ENCODE assay signal across 16 cellular contexts in the genomic region with DNA sequence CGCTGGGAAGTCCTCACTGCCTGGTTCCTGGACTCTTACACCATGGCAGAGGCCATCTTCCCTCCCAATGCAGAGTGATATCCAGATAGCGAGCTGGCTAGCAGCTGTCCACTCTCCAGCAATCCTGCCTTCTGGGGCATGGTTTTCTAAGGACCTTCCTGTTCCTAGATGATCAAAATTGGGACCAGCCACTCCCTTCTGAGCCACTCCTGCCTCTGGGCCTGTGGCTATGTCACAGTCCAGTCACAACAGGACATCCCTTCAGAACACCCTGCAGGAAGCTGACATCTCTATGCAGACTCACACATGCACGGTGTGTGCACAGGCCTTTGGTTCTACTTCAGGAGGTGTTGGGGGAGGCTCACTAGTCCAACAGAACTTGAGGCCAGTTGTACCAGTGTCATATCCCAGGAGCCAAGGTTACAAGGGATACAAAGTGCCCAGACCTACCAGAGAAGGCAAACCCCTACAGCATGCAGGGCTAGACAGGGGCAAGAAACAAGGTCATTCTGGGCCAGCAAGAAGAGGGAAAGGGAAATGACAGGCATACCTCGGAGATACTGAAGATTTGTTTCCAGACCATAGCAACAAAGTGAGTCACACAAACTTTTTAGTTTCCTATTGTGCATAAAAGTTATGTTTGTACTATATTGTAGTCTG. TPM values are rescaled to one million over a fixed set of nuclear protein-coding genes. Genes with fewer than 3 reads are reported as not detected.
A peak's percentile ranks its signal among the peaks of the same experiment; 100 is the strongest.
DNase-seq lines count a peak whose midpoint lies in the region; ATAC-seq and TF ChIP-seq lines count a peak whose summit lies in the region.
"Had no signal": no experiment of that assay in that cellular context is flagged by ENCODE, and none has a peak within 500 bp of the region (broad histone marks: within the 10 kb centered on the region; RNA-seq: fewer than 3 reads in every experiment).

No MANE protein-coding gene starts in this region.

- CTCF ChIA-PET in activated CD8-positive, alpha-beta T cell treated with anti-CD3 and anti-CD28 coated beads, Interleukin-2, amount 10 ng/mL, durations not matched to agents 7 days and 5 days (lab: Charles Lee), result no interaction called here

- H3K27me3 Mint-ChIP-seq in activated CD8-positive, alpha-beta T cell treated with anti-CD3 and anti-CD28 coated beads, Interleukin-2, amount 10 ng/mL, durations not matched to agents 7 days and 5 days (ENCODE audit: low read depth), result peaks cover 13% of the 10 kb centered on the region
- H3K27me3 Mint-ChIP-seq: activated naive CD4-positive, alpha-beta T cell treated with anti-CD3 and anti-CD28 coated beads, Interleukin-2, amount 50 U/mL, for 24 hours; naive thymus-derived CD8-positive, alpha-beta T cell had no signal

- no peaks in the 10 kb centered on the region for H3K9me3 Mint-ChIP-seq in activated CD8-positive, alpha-beta T cell treated with anti-CD3 and anti-CD28 coated beads, Interleukin-2, amount 10 ng/mL, durations not matched to agents 7 days and 5 days (ENCODE audit: insufficient read depth)
- H3K9me3 Mint-ChIP-seq: activated naive CD4-positive, alpha-beta T cell treated with anti-CD3 and anti-CD28 coated beads, Interleukin-2, amount 50 U/mL, for 24 hours; naive thymus-derived CD8-positive, alpha-beta T cell had no signal

- peak; percentile 12 for ATAC-seq in activated CD8-positive, alpha-beta T cell treated with anti-CD3 and anti-CD28 coated beads, Interleukin-2, amount 10 ng/mL, durations not matched to agents 7 days and 5 days
- no peak for ATAC-seq in HG02798 (IDR thresholded peaks at IDR 0.05; ENCODE audit: poor library complexity, unreplicated experiment)
- ATAC-seq: naive thymus-derived CD8-positive, alpha-beta T cell had no signal

- DNase-seq in HCEC 1CT, result peak; percentile 50
- no peak for DNase-seq in activated CD8-positive, alpha-beta T cell treated with anti-CD3 and anti-CD28 coated beads, Interleukin-2, amount 10 ng/mL, durations not matched to agents 7 days and 5 days
- DNase-seq in fibroblast of pulmonary artery (ENCODE audit: low read depth), result peak; percentile 79
- peak; percentile 83 for DNase-seq in pulmonary artery endothelial cell (ENCODE audit: low read depth, low spot score)
- DNase-seq in NCI-H2107 (lab: John Stamatoyannopoulos, UW), result no peak
- no peak for DNase-seq in ecto neural progenitor cell (ENCODE audit: low spot score)
- DNase-seq: activated CD4-positive, alpha-beta T cell treated with anti-CD3 and anti-CD28 coated beads, Interleukin-2, amount 50 U/mL, for 4 hours; foreskin melanocyte; naive thymus-derived CD8-positive, alpha-beta T cell; NCI-H1436; sigmoid colon had no signal

- POLR2A ChIA-PET in activated CD8-positive, alpha-beta T cell treated with anti-CD3 and anti-CD28 coated beads, Interleukin-2, amount 10 ng/mL, durations not matched to agents 7 days and 5 days (lab: Charles Lee), result interaction anchor here (0.6 kb wide), 1 partner anchor 15 kb away, joined by 4 read pairs; no protein-coding TSS in a partner anchor

- peaks cover 16% of the 10 kb centered on the region for H3K36me3 Mint-ChIP-seq in activated CD8-positive, alpha-beta T cell treated with anti-CD3 and anti-CD28 coated beads, Interleukin-2, amount 10 ng/mL, durations not matched to agents 7 days and 5 days (ENCODE audit: low read depth)
- H3K36me3 Mint-ChIP-seq: activated naive CD4-positive, alpha-beta T cell treated with anti-CD3 and anti-CD28 coated beads, Interleukin-2, amount 50 U/mL, for 24 hours had no signal

- no peak overlapping the region for H3K4me3 Mint-ChIP-seq in activated CD8-positive, alpha-beta T cell treated with anti-CD3 and anti-CD28 coated beads, Interleukin-2, amount 10 ng/mL, durations not matched to agents 7 days and 5 days
- H3K4me3 Mint-ChIP-seq: activated naive CD4-positive, alpha-beta T cell treated with anti-CD3 and anti-CD28 coated beads, Interleukin-2, amount 50 U/mL, for 24 hours; naive thymus-derived CD8-positive, alpha-beta T cell had no signal

- H3K4me1 Mint-ChIP-seq in activated CD8-positive, alpha-beta T cell treated with anti-CD3 and anti-CD28 coated beads, Interleukin-2, amount 10 ng/mL, durations not matched to agents 7 days and 5 days (ENCODE audit: low read depth), result peaks cover 2% of the 10 kb centered on the region

- H3K4me3 ChIP-seq in fibroblast of pulmonary artery (replicated peaks; ENCODE audit: low read depth, low read length), result no peak overlapping the region
- H3K4me3 ChIP-seq: coronary artery, sigmoid colon had no signal

- no peak overlapping the region for H3K27ac Mint-ChIP-seq in activated CD8-positive, alpha-beta T cell treated with anti-CD3 and anti-CD28 coated beads, Interleukin-2, amount 10 ng/mL, durations not matched to agents 7 days and 5 days
- H3K27ac Mint-ChIP-seq: activated naive CD4-positive, alpha-beta T cell treated with anti-CD3 and anti-CD28 coated beads, Interleukin-2, amount 50 U/mL, for 24 hours had no signal

- no peak for TF ChIP-seq CTCF in fibroblast of pulmonary artery (IDR thresholded peaks at IDR 0.05; ENCODE audit: low read length, missing control alignments)

RNA-seq across cellular contexts. Expression of a gene that starts 2.7 kb away (rescaled TPM):
- total RNA-seq in activated CD8-positive, alpha-beta T cell treated with anti-CD3 and anti-CD28 coated beads, Interleukin-2, amount 10 ng/mL, durations not matched to agents 7 days and 5 days, result not detected
- total RNA-seq in pulmonary artery endothelial cell, result not detected in 2 replicates
- total RNA-seq: naive thymus-derived CD8-positive, alpha-beta T cell; NCI-H460; sigmoid colon; T-helper 2 cell treated with Interferon-gamma antibody and Interleukin-4, amounts not matched to agents 100 ng/mL and 5 ng/mL, for 36 hours had no signal

RNA-seq across cellular contexts. Expression of a gene that starts 15.7 kb away (rescaled TPM):
- 100 to 1,000 TPM; 477 to 488 TPM for total RNA-seq in activated CD8-positive, alpha-beta T cell treated with anti-CD3 and anti-CD28 coated beads, Interleukin-2, amount 10 ng/mL, durations not matched to agents 7 days and 5 days
- 507 and 634 TPM in 2 replicates for total RNA-seq in pulmonary artery endothelial cell

RNA-seq across cellular contexts. Expression of a gene that starts 20.3 kb away (rescaled TPM):
- total RNA-seq in activated CD8-positive, alpha-beta T cell treated with anti-CD3 and anti-CD28 coated beads, Interleukin-2, amount 10 ng/mL, durations not matched to agents 7 days and 5 days, result 1 to 10 TPM; 2.5 TPM
- total RNA-seq in pulmonary artery endothelial cell, result 0.42 and 0.59 TPM in 2 replicates

RNA-seq across cellular contexts. Expression of a gene that starts 21.3 kb away (rescaled TPM):
- 10 to 100 TPM; 13.5 to 14.2 TPM for total RNA-seq in activated CD8-positive, alpha-beta T cell treated with anti-CD3 and anti-CD28 coated beads, Interleukin-2, amount 10 ng/mL, durations not matched to agents 7 days and 5 days
- 21.9 and 30.1 TPM in 2 replicates for total RNA-seq in pulmonary artery endothelial cell

RNA-seq across cellular contexts. Expression of a gene that starts 28.1 kb away (rescaled TPM):
- total RNA-seq in activated CD8-positive, alpha-beta T cell treated with anti-CD3 and anti-CD28 coated beads, Interleukin-2, amount 10 ng/mL, durations not matched to agents 7 days and 5 days, result 10 to 100 TPM; 49.0 TPM
- total RNA-seq in pulmonary artery endothelial cell, result 24.8 and 29.2 TPM in 2 replicates

Comparison
In these comparisons a context has a peak if more than half of its experiments do, and no peak if none do; other contexts are left out.
1. DNase-seq: peak in HCEC 1CT (single experiment), fibroblast of pulmonary artery (single experiment) and pulmonary artery endothelial cell (single experiment); none in activated CD8-positive, alpha-beta T cell treated with anti-CD3 and anti-CD28 coated beads, Interleukin-2, amount 10 ng/mL, durations not matched to agents 7 days and 5 days (single experiment), NCI-H2107 (single experiment) and ecto neural progenitor cell (single experiment).